ENCODE assay signal across 18 cellular contexts in the genomic region with DNA sequence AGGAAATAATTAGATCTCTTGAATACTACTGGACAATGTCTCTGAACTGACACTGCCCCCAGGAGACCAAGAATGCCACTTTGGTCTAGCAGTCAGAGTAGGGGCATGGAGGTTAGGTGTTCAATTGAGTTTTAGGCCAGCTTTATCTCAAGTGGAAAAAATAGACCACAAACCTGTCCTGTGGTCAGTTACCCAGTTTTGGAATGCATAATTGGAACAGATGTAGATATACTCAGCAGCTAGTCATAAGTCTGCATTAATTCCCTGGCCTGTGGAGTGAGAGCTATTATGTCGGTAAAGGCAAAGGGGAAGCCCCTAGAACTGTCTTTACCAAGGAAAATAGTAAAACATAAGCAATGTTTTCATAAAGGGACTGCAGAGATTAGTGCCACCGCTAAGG.
"Had no signal": no experiment of that assay in that cellular context is flagged by ENCODE, and none has a peak within 500 bp of the region (broad histone marks: within the 10 kb centered on the region; RNA-seq: fewer than 3 reads in every experiment).

No MANE protein-coding gene starts in this region.

- H3K4me1 Mint-ChIP-seq: activated naive CD4-positive, alpha-beta T cell treated with anti-CD3 and anti-CD28 coated beads, Interleukin-2, amount 50 U/mL, for 24 hours; endodermal cell; mesothelial cell of epicardium; natural killer cell; stimulated activated naive B cell treated with anti-CD40 and anti-IgM and Interleukin-4, amounts not matched to agents 10 μg/mL and 1 μg/mL and 100 μg/mL, for 72 hours had no signal

- H3K27me3 Mint-ChIP-seq: activated naive CD4-positive, alpha-beta T cell treated with anti-CD3 and anti-CD28 coated beads, Interleukin-2, amount 50 U/mL, for 24 hours; stimulated activated naive B cell treated with anti-CD40 and anti-IgM and Interleukin-4, amounts not matched to agents 10 μg/mL and 1 μg/mL and 100 μg/mL, for 72 hours had no signal

- ATAC-seq: natural killer cell; right cardiac atrium; stimulated activated naive B cell treated with anti-CD40 and anti-IgM and Interleukin-4, amounts not matched to agents 10 μg/mL and 1 μg/mL and 100 μg/mL, for 72 hours had no signal

- DNase-seq: activated gamma-delta T cell treated with Interleukin-2 at 50 U/mL for 16 hours; activated T-cell treated with anti-CD3 and anti-CD28 coated beads, Interleukin-2, amount 50 U/mL, for 1 hour; anterior cingulate cortex; endodermal cell; left ventricle myocardium inferior; natural killer cell; right cardiac atrium; stimulated activated CD4-positive, alpha-beta T cell treated with anti-CD3 and anti-CD28 coated beads, Interleukin-12 subunit alpha, Interleukin-12 subunit beta, amount 100 ng/mL, for 4 hours; stimulated activated naive B cell treated with anti-CD40 and anti-IgM and Interleukin-4, amounts not matched to agents 10 μg/mL and 1 μg/mL and 100 μg/mL, for 72 hours; T-helper 1 cell; testis; trophoblast cell; uterus had no signal

- H3K27ac Mint-ChIP-seq: activated naive CD4-positive, alpha-beta T cell treated with anti-CD3 and anti-CD28 coated beads, Interleukin-2, amount 50 U/mL, for 24 hours; endodermal cell; mesothelial cell of epicardium; natural killer cell; stimulated activated naive B cell treated with anti-CD40 and anti-IgM and Interleukin-4, amounts not matched to agents 10 μg/mL and 1 μg/mL and 100 μg/mL, for 72 hours had no signal

- H3K9me3 Mint-ChIP-seq: activated naive CD4-positive, alpha-beta T cell treated with anti-CD3 and anti-CD28 coated beads, Interleukin-2, amount 50 U/mL, for 24 hours had no signal

- H3K4me3 Mint-ChIP-seq: activated naive CD4-positive, alpha-beta T cell treated with anti-CD3 and anti-CD28 coated beads, Interleukin-2, amount 50 U/mL, for 24 hours; endodermal cell; mesothelial cell of epicardium; natural killer cell; stimulated activated naive B cell treated with anti-CD40 and anti-IgM and Interleukin-4, amounts not matched to agents 10 μg/mL and 1 μg/mL and 100 μg/mL, for 72 hours had no signal

- H3K4me3 ChIP-seq: breast epithelium, coronary artery, left ventricle myocardium inferior, prostate gland, testis, uterus had no signal

- H3K36me3 Mint-ChIP-seq: activated naive CD4-positive, alpha-beta T cell treated with anti-CD3 and anti-CD28 coated beads, Interleukin-2, amount 50 U/mL, for 24 hours; mesothelial cell of epicardium; natural killer cell; stimulated activated naive B cell treated with anti-CD40 and anti-IgM and Interleukin-4, amounts not matched to agents 10 μg/mL and 1 μg/mL and 100 μg/mL, for 72 hours had no signal
